Comparison of ENCODE assay signal across 8 cellular contexts in the genomic region with DNA sequence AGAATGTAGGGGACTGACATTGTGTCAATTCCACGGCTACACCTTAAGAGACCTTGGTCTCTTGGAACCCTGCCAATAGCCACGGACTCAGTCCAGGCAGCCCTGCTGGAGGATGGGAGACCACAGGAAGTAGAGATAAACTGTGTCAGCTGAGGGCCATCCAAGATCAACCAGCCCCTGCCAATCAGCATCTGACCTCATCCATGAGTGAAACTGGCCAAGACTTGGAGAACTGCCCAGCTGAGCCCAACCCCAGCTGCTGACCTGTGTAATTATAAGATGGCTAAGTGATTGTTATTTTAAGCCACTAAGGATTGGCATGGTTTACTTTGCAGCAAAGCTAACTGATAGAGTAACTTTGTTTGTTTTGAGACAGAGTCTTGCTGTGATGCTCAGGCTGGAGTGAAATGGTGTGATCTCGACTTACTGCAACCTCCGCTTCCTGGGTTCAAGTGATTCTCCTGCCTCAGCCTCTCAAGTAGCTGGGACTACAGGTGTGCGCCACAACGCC. TPM values are rescaled to one million over a fixed set of nuclear protein-coding genes. Genes with fewer than 3 reads are reported as not detected.
A peak's percentile ranks its signal among the peaks of the same experiment; 100 is the strongest.
DNase-seq lines count a peak whose midpoint lies in the region; ATAC-seq, FAIRE-seq and TF ChIP-seq lines count a peak whose summit lies in the region.

No MANE protein-coding gene starts in this region.

- H3K79me2 ChIP-seq in astrocyte (ENCODE audit: insufficient read depth, low read length), result no peaks in the 10 kb centered on the region

- H3K36me3 ChIP-seq in astrocyte (ENCODE audit: insufficient read depth, low read length), result no peaks in the 10 kb centered on the region

- no peaks in the 10 kb centered on the region for H3K9me3 Mint-ChIP-seq in astrocyte (ENCODE audit: unreplicated experiment)

- H4K20me1 ChIP-seq in astrocyte (ENCODE audit: insufficient read depth, low read length), result peaks cover 58% of the 10 kb centered on the region

- peak overlapping the region; percentile 18 for H3K4me3 ChIP-seq in astrocyte (ENCODE audit: insufficient read depth, low read depth, low read length)

- TF ChIP-seq CTCF in astrocyte (IDR thresholded peaks at IDR 0.05; ENCODE audit: insufficient read depth, low read depth, low read length), result no peak

- peaks cover 5% of the 10 kb centered on the region for H3K36me3 Mint-ChIP-seq in astrocyte (ENCODE audit: low read depth, unreplicated experiment)

- H3K9ac ChIP-seq in astrocyte (ENCODE audit: low read length), result no peak overlapping the region

- no peak overlapping the region for H3K27ac ChIP-seq in astrocyte (ENCODE audit: low read depth, low read length)

- H2AFZ ChIP-seq in astrocyte (ENCODE audit: low read depth, low read length), result no peak overlapping the region

- H3K9me3 ChIP-seq in astrocyte (ENCODE audit: insufficient read depth, low read depth, low read length), result no peaks in the 10 kb centered on the region

- peak overlapping the region; percentile 46 for H3K4me2 ChIP-seq in astrocyte (ENCODE audit: low read length)

- no peaks in the 10 kb centered on the region for H3K27me3 ChIP-seq in astrocyte (ENCODE audit: insufficient read depth, low read length)

- no peak overlapping the region for H3K27ac Mint-ChIP-seq in astrocyte (ENCODE audit: unreplicated experiment)

- no peak overlapping the region for H3K4me3 Mint-ChIP-seq in astrocyte (ENCODE audit: unreplicated experiment)

- H3K4me1 Mint-ChIP-seq in astrocyte (ENCODE audit: low read depth, unreplicated experiment), result peaks cover 4% of the 10 kb centered on the region

- H3K27me3 Mint-ChIP-seq in astrocyte (ENCODE audit: low read depth, unreplicated experiment), result no peaks in the 10 kb centered on the region

- no peak for ATAC-seq in HG03469 (IDR thresholded peaks at IDR 0.05; ENCODE audit: unreplicated experiment)
- no peak for ATAC-seq in GM21786 (IDR thresholded peaks at IDR 0.05; ENCODE audit: unreplicated experiment)

- DNase-seq in AG08396 (ENCODE audit: low spot score) (peak; percentile 70), NCI-H1105 treated with DMSO at 0.1 percent for 48 hours (lab: John Stamatoyannopoulos, UW) (peak; percentile 47), astrocyte (ENCODE audit: low read depth) (peak; percentile 80), kidney tubule cell (ENCODE audit: low spot score) (peak; percentile 92), NCI-H187 (lab: John Stamatoyannopoulos, UW) (no peak)
- no peak for DNase-seq in activated naive CD4-positive, alpha-beta T cell treated with anti-CD3 and anti-CD28 coated beads, Interleukin-2, amount 50 U/mL, for 16 hours

- no peak for FAIRE-seq in astrocyte (lab: Jason Lieb, UNC)

- peaks cover 12% of the 10 kb centered on the region for H3K4me1 ChIP-seq in astrocyte (ENCODE audit: insufficient read depth, low read length)

RNA-seq across cellular contexts. Expression of gene YWHAE, which starts 13.3 kb away (rescaled TPM):
- total RNA-seq in astrocyte, result 756 and 771 TPM in 2 replicates

RNA-seq across cellular contexts. Expression of gene CRK, which starts 42.7 kb away (rescaled TPM):
- 81.1 and 83.5 TPM in 2 replicates for total RNA-seq in astrocyte

Comparison
In these comparisons a context has a peak if more than half of its experiments do, and no peak if none do; other contexts are left out.
1. DNase-seq: peak in AG08396 (single experiment), NCI-H1105 treated with DMSO at 0.1 percent for 48 hours (single experiment), astrocyte (single experiment) and kidney tubule cell (single experiment); none in activated naive CD4-positive, alpha-beta T cell treated with anti-CD3 and anti-CD28 coated beads, Interleukin-2, amount 50 U/mL, for 16 hours (single experiment) and NCI-H187 (0 of 2).